Comparison of ENCODE assay signal across 1 cellular context in the genomic region with DNA sequence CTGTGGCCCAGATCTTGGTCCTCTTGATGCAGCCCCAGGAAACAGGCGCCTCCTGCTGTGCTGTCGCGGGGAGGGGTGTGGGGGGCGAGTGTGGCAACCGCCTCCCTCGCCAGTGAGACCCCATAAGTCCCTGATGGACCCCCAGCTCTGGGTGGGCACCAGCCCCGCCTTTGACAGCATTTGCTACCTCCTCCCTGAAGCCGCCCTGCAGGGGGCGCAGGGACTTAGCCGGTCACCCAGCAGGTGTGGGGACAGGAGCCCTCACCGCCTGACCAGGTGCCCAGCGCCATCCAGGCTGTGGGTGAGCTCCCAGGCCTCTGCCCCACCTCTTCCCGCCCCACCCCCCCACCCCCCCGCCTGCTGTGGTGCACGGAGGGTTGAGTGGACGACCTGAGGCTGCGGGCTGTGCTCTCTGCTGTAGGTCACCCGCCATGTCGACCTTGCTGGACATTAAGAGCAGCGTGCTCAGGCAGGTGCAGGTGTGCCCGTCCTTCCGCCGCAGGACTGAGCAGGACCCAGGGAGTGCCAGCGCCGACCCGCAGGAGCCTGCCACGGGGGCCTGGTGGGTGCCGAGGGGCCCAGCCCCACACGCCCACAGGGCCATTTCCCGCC.
TF ChIP-seq lines count a peak whose summit lies in the region.

No MANE protein-coding gene starts in this region.

TF ChIP-seq in GM23338, 12 proteins besides CTCF, POLR2A, EP300 and RAD21 (continued from another document):
- TF ChIP-seq, protein P1, sequence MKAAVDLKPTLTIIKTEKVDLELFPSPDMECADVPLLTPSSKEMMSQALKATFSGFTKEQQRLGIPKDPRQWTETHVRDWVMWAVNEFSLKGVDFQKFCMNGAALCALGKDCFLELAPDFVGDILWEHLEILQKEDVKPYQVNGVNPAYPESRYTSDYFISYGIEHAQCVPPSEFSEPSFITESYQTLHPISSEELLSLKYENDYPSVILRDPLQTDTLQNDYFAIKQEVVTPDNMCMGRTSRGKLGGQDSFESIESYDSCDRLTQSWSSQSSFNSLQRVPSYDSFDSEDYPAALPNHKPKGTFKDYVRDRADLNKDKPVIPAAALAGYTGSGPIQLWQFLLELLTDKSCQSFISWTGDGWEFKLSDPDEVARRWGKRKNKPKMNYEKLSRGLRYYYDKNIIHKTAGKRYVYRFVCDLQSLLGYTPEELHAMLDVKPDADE (IDR thresholded peaks at IDR 0.05) = no peak
- no peak for TF ChIP-seq CREB1 (CRISPR knock-in tag; IDR thresholded peaks at IDR 0.05; ENCODE audit: low read depth)
